ENCODE assay signal across 15 cellular contexts in the genomic region with DNA sequence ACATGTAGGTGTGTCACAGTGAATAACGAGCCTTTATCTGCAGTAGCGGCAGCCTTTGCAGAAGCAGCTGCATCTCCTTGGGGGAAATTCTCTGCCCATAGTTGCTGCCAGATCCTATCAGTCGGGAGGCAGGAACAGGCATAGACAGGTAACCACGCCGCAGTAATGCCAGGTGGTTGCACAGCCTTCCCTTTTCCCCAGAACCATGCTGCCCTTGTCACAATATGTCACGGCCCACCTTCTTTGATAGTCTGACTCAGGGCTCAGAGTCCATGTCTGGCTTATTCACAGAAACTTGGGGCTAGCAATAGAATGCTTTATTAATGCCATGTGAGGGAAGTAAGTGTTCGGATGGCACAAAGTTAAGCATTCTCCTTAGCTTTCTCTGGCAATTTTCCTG.
DNase-seq lines count a peak whose midpoint lies in the region; ATAC-seq and TF ChIP-seq lines count a peak whose summit lies in the region.
"Had no signal": no experiment of that assay in that cellular context is flagged by ENCODE, and none has a peak within 500 bp of the region (broad histone marks: within the 10 kb centered on the region; RNA-seq: fewer than 3 reads in every experiment).

No MANE protein-coding gene starts in this region.

- peak; percentile 99 for ATAC-seq in mucosa of descending colon
- no peak for ATAC-seq in HG03460 (IDR thresholded peaks at IDR 0.05; ENCODE audit: unreplicated experiment)
- no peak for ATAC-seq in left ventricle myocardium superior

- no peak overlapping the region for H2AFZ ChIP-seq in mammary epithelial cell (ENCODE audit: low read depth, low read length)

- H3K27ac ChIP-seq in mammary epithelial cell (ENCODE audit: insufficient read depth, low read depth, low read length) (no peak overlapping the region), colonic mucosa (peak overlapping the region; percentile 42)
- H3K27ac ChIP-seq: BLaER1 had no signal

- in situ Hi-C loops in mammary epithelial cell (cut with MboI; ENCODE audit: low sequenced_read_pairs in 2 of 2) = no loop called here

- no peaks in the 10 kb centered on the region for H4K20me1 ChIP-seq in mammary epithelial cell (ENCODE audit: insufficient read depth, low read length)
- H4K20me1 ChIP-seq: BLaER1 had no signal

- H3K9ac ChIP-seq in mammary epithelial cell (ENCODE audit: insufficient read depth, low read length) (no peak overlapping the region), colonic mucosa (ENCODE audit: low read depth in 2 of 2, low read length in 2 of 2) (no peak overlapping the region)
- H3K9ac ChIP-seq: BLaER1 had no signal

- H3K27me3 ChIP-seq in mammary epithelial cell (ENCODE audit: insufficient read depth, low read length) = peaks cover 3% of the 10 kb centered on the region
- no peaks in the 10 kb centered on the region for H3K27me3 ChIP-seq in colonic mucosa
- H3K27me3 ChIP-seq: BLaER1 had no signal

- dilution Hi-C loops in mammary epithelial cell (cut with HindIII; ENCODE audit: low sequenced_read_pairs) = no loop called here

- DNase-seq in mammary epithelial cell = peak; percentile 9
- DNase-seq in MCF 10A (ENCODE audit: unreplicated experiment) = no peak
- DNase-seq in colonic mucosa = peak; percentile 56
- DNase-seq in mucosa of descending colon = peak; percentile 47 to 63 (median 48)
- DNase-seq in NCI-H1436 (lab: John Stamatoyannopoulos, UW) = no peak
- no peak for DNase-seq in left ventricle myocardium superior
- DNase-seq: 8988T; AML-193; Caco-2; CD8-positive, alpha-beta memory T cell; DND-41; GDM1 had no signal

- H3K4me3 ChIP-seq in mammary epithelial cell (replicated peaks in 1 of 3; ENCODE audit: insufficient read depth in 1 of 3, low read depth in 2 of 3, low read length in 3 of 3) (no peak overlapping the region), colonic mucosa (no peak overlapping the region), mucosa of descending colon (no peak overlapping the region)
- H3K4me3 ChIP-seq: BLaER1, HAP-1 had no signal

- no peaks in the 10 kb centered on the region for H3K4me1 Mint-ChIP-seq in MCF 10A (ENCODE audit: insufficient read depth, unreplicated experiment)
- H3K4me1 Mint-ChIP-seq: CD8-positive, alpha-beta memory T cell had no signal

- no peaks in the 10 kb centered on the region for H3K4me1 ChIP-seq in mammary epithelial cell (ENCODE audit: insufficient read depth, low read length)
- peaks cover 3% of the 10 kb centered on the region for H3K4me1 ChIP-seq in colonic mucosa
- no peaks in the 10 kb centered on the region for H3K4me1 ChIP-seq in mucosa of descending colon (ENCODE audit: low read depth)
- H3K4me1 ChIP-seq: Caco-2, HAP-1 had no signal

- H3K9me3 Mint-ChIP-seq in MCF 10A (ENCODE audit: unreplicated experiment) = peaks cover 7% of the 10 kb centered on the region

- TF ChIP-seq CTCF in mammary epithelial cell (conservative IDR thresholded peaks at IDR 0.05 in 1 of 2, IDR thresholded peaks at IDR 0.05 in 1 of 2; ENCODE audit: extremely low read depth in 1 of 2, insufficient read depth in 1 of 2, low read depth in 1 of 2, low read length in 2 of 2) = no peak
- TF ChIP-seq CTCF in MCF 10A (IDR thresholded peaks at IDR 0.05; ENCODE audit: unreplicated experiment) = no peak
- no peak for TF ChIP-seq CTCF in colonic mucosa (IDR thresholded peaks at IDR 0.05)
- TF ChIP-seq CTCF in mucosa of descending colon (IDR thresholded peaks at IDR 0.05) = no peak

- peaks cover 92% of the 10 kb centered on the region for H3K27me3 Mint-ChIP-seq in MCF 10A (ENCODE audit: insufficient read depth, unreplicated experiment)

- H3K27ac Mint-ChIP-seq in MCF 10A (ENCODE audit: low read depth, unreplicated experiment) = no peak overlapping the region
- H3K27ac Mint-ChIP-seq: CD8-positive, alpha-beta memory T cell had no signal

- no peaks in the 10 kb centered on the region for H3K9me3 ChIP-seq in mammary epithelial cell (replicated peaks; ENCODE audit: insufficient read depth, low read length)
- H3K9me3 ChIP-seq in colonic mucosa = no peaks in the 10 kb centered on the region
- H3K9me3 ChIP-seq in mucosa of descending colon = no peaks in the 10 kb centered on the region
- H3K9me3 ChIP-seq: BLaER1, Caco-2, HAP-1 had no signal

- no peak overlapping the region for H3K4me2 ChIP-seq in mammary epithelial cell (ENCODE audit: insufficient read depth, low read depth, low read length)
- H3K4me2 ChIP-seq: BLaER1 had no signal

- BruUV-seq in mammary epithelial cell (replicated peaks; lab: Mats Ljungman, UMichigan) (no TSS peak), MCF 10A (replicated peaks; lab: Mats Ljungman, UMichigan) (no TSS peak)

- H3K36me3 ChIP-seq in mammary epithelial cell (ENCODE audit: insufficient read depth, low read length) (no peaks in the 10 kb centered on the region), colonic mucosa (no peaks in the 10 kb centered on the region), mucosa of descending colon (ENCODE audit: low read depth) (no peaks in the 10 kb centered on the region)
- H3K36me3 ChIP-seq: BLaER1, HAP-1 had no signal

- intact Hi-C loops in mammary epithelial cell (cut with micrococcal nuclease) (no loop called here), MCF 10A (cut with micrococcal nuclease) (no loop called here), colonic mucosa (cut with DNase I) (no loop called here), mucosa of descending colon (cut with DNase I, micrococcal nuclease) (no loop called here), left ventricle myocardium superior (cut with micrococcal nuclease) (no loop called here)

- no peak overlapping the region for H3K4me3 Mint-ChIP-seq in MCF 10A (ENCODE audit: unreplicated experiment)
- H3K4me3 Mint-ChIP-seq: CD8-positive, alpha-beta memory T cell had no signal

- CTCF ChIA-PET in mammary epithelial cell (lab: Charles Lee; ENCODE audit: low non-redundant PET) (no interaction called here), MCF 10A (lab: Yijun Ruan, JAX) (interaction anchor here (0.6 kb wide), 1 partner anchor 259 kb away, joined by 5 read pairs; no protein-coding TSS in a partner anchor)

- H3K36me3 Mint-ChIP-seq in MCF 10A (ENCODE audit: insufficient read depth, unreplicated experiment) = no peaks in the 10 kb centered on the region
- H3K36me3 Mint-ChIP-seq: CD8-positive, alpha-beta memory T cell had no signal

- H3K79me2 ChIP-seq in mammary epithelial cell (ENCODE audit: insufficient read depth, low read length) = no peaks in the 10 kb centered on the region

- POLR2A ChIA-PET in MCF 10A (lab: Yijun Ruan, JAX) = interaction anchor here (0.6 kb wide), 1 partner anchor 1277 kb away, joined by 3 read pairs; no protein-coding TSS in a partner anchor

- WGBS in mammary epithelial cell (ENCODE audit: low coverage, missing lambda C conversion rate) = 0% methylated on average over 7 of the region's 7 CpGs

Comparison
In these comparisons a context has a peak if more than half of its experiments do, and no peak if none do; other contexts are left out.
1. DNase-seq: peak in mammary epithelial cell (single experiment), colonic mucosa (single experiment) and mucosa of descending colon (3 of 3); none in MCF 10A (single experiment), NCI-H1436 (single experiment) and left ventricle myocardium superior (single experiment).